Comparison of ENCODE assay signal across 8 cellular contexts in genomic region chr2:98560256-98560771, GRCh38. TPM values are rescaled to one million over a fixed set of nuclear protein-coding genes. Genes with fewer than 3 reads are reported as not detected.
A peak's percentile ranks its signal among the peaks of the same experiment; 100 is the strongest.
DNase-seq lines count a peak whose midpoint lies in the region; ATAC-seq, FAIRE-seq and TF ChIP-seq lines count a peak whose summit lies in the region.

No MANE protein-coding gene starts in this region.

- ATAC-seq in SK-N-SH treated with all-trans-retinoic acid at 6 μM for 48 hours (peak; percentile 97), gastrocnemius medialis (peak; percentile 82 to 86), GM19328 (IDR thresholded peaks at IDR 0.05; ENCODE audit: unreplicated experiment) (no peak)

- FAIRE-seq in GM12891 (lab: Jason Lieb, UNC), result peak; percentile 41

- no peak overlapping the region for H3K4me3 Mint-ChIP-seq in osteocyte (ENCODE audit: unreplicated experiment)

- DNase-seq in GM12891 (ENCODE audit: insufficient read length, low spot score), result no peak
- peak; percentile 84 for DNase-seq in fibroblast of gingiva (ENCODE audit: low read depth)
- peak in 1 of 2 donors; percentile 58 for DNase-seq in gastrocnemius medialis
- no peak for DNase-seq in T-helper 9 cell
- DNase-seq in osteocyte (ENCODE audit: extremely low spot score, unreplicated experiment), result no peak
- DNase-seq in SKM-1 (lab: John Stamatoyannopoulos, UW; ENCODE audit: unreplicated experiment), result no peak

- H3K27me3 ChIP-seq in gastrocnemius medialis, result no peaks in the 10 kb centered on the region

- H3K27ac Mint-ChIP-seq in osteocyte (ENCODE audit: unreplicated experiment), result no peak overlapping the region

- no peaks in the 10 kb centered on the region for H3K4me1 Mint-ChIP-seq in osteocyte (ENCODE audit: unreplicated experiment)

- peaks cover 7 to 23% of the 10 kb centered on the region in 2 donors for H3K4me1 ChIP-seq in gastrocnemius medialis

- intact Hi-C loops in gastrocnemius medialis (cut with DNase I; ENCODE audit: low total_unique reads), result loop anchor here (10.0 kb wide), 1 partner anchor 146 kb away; no protein-coding TSS in a partner anchor

- no peaks in the 10 kb centered on the region for H3K9me3 Mint-ChIP-seq in osteocyte (ENCODE audit: unreplicated experiment)

- peak overlapping the region in 3 of 4 donors; percentile 29 to 73 (median 44) for H3K27ac ChIP-seq in gastrocnemius medialis

- in situ Hi-C loops in gastrocnemius medialis (cut with MboI; ENCODE audit: low sequenced_read_pairs in 4 of 4), result loop anchor here in 1 of 4 donors (25.0 kb wide), 1 partner anchor 148 kb away; no protein-coding TSS in a partner anchor

- no peak for TF ChIP-seq POLR2A in GM12891 (IDR thresholded peaks at IDR 0.05; ENCODE audit: low read depth, low read length)
- no peak for TF ChIP-seq POLR2A in gastrocnemius medialis (IDR thresholded peaks at IDR 0.05)

- H3K36me3 ChIP-seq in gastrocnemius medialis, result peaks cover 0 to 32% of the 10 kb centered on the region in 2 donors

- no peaks in the 10 kb centered on the region for H3K27me3 Mint-ChIP-seq in osteocyte (ENCODE audit: unreplicated experiment)

- no peaks in the 10 kb centered on the region for H3K9me3 ChIP-seq in gastrocnemius medialis

- no peak for TF ChIP-seq CTCF in gastrocnemius medialis (IDR thresholded peaks at IDR 0.05 in 4 of 5, conservative IDR thresholded peaks at IDR 0.05 in 1 of 5)
- TF ChIP-seq CTCF in osteocyte (IDR thresholded peaks at IDR 0.05), result no peak

- H3K4me3 ChIP-seq in gastrocnemius medialis, result no peak overlapping the region

- H3K36me3 Mint-ChIP-seq in osteocyte (ENCODE audit: unreplicated experiment), result peaks cover 13% of the 10 kb centered on the region

TF ChIP-seq in GM12891, 5 proteins besides CTCF, POLR2A, EP300 and RAD21:
- TF ChIP-seq POU2F2 (IDR thresholded peaks at IDR 0.05; ENCODE audit: low read depth, low read length), result no peak
- no peak for TF ChIP-seq PAX5 (IDR thresholded peaks at IDR 0.05; ENCODE audit: insufficient read depth, low read length, severe bottlenecking)
- TF ChIP-seq POLR2AphosphoS5 (IDR thresholded peaks at IDR 0.05; ENCODE audit: low read depth, low read length), result no peak
- no peak for TF ChIP-seq SPI1 (IDR thresholded peaks at IDR 0.05; ENCODE audit: low read depth, low read length)
- no peak for TF ChIP-seq TAF1 (IDR thresholded peaks at IDR 0.05; ENCODE audit: low read depth, low read length)

TF ChIP-seq in SK-N-SH treated with all-trans-retinoic acid at 6 μM for 48 hours, 23 proteins besides CTCF, POLR2A, EP300 and RAD21:
- TF ChIP-seq, protein P1, sequence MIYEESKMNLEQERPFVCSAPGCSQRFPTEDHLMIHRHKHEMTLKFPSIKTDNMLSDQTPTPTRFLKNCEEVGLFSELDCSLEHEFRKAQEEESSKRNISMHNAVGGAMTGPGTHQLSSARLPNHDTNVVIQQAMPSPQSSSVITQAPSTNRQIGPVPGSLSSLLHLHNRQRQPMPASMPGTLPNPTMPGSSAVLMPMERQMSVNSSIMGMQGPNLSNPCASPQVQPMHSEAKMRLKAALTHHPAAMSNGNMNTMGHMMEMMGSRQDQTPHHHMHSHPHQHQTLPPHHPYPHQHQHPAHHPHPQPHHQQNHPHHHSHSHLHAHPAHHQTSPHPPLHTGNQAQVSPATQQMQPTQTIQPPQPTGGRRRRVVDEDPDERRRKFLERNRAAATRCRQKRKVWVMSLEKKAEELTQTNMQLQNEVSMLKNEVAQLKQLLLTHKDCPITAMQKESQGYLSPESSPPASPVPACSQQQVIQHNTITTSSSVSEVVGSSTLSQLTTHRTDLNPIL (CRISPR knock-in tag; IDR thresholded peaks at IDR 0.05; ENCODE audit: low read depth), result no peak
- TF ChIP-seq TSHZ2 (CRISPR knock-in tag; IDR thresholded peaks at IDR 0.05) (no peak), ARNTL (CRISPR knock-in tag; IDR thresholded peaks at IDR 0.05; ENCODE audit: borderline replicate concordance, low read depth) (no peak), PATZ1 (CRISPR knock-in tag; IDR thresholded peaks at IDR 0.05; ENCODE audit: borderline replicate concordance) (no peak)

RNA-seq across cellular contexts. Expression of gene COA5, which starts 48.0 kb away (rescaled TPM):
- 36.6 TPM for polyA plus RNA-seq in GM12891 (2012; ENCODE audit: low read depth, missing spikeins)
- 10 to 100 TPM; 26.1 to 45.1 (median 31.0) TPM for total RNA-seq in gastrocnemius medialis
- total RNA-seq in osteocyte, result 26.4 and 33.1 TPM in 2 replicates

RNA-seq across cellular contexts. Expression of gene UNC50, which starts 48.1 kb away (rescaled TPM):
- polyA plus RNA-seq in GM12891 (2012; ENCODE audit: low read depth, missing spikeins), result 26.4 TPM
- total RNA-seq in gastrocnemius medialis, result 10 to 100 TPM; 30.3 to 43.1 (median 30.5) TPM
- total RNA-seq in osteocyte, result 44.3 and 45.7 TPM in 2 replicates
